ENCODE assay signal across 9 cellular contexts in the genomic region with DNA sequence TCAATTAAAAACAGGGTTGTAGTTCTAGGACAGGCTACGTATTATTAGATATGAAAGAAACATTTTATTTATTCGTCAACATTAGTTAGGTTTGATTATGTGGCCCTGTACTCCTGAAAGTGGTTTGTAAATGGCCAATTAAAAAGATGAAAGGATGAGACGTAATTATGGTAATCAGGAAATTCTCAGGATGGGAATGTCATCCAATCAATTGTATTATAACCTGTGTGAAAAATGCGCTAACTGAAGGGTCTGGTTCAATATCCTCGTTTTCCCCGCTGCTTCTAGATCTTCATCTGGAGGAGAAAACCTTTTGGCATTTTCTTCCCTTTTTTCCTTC. TPM values are rescaled to one million over a fixed set of nuclear protein-coding genes. Genes with fewer than 3 reads are reported as not detected.
A peak's percentile ranks its signal among the peaks of the same experiment; 100 is the strongest.
DNase-seq lines count a peak whose midpoint lies in the region; ATAC-seq, FAIRE-seq and TF ChIP-seq lines count a peak whose summit lies in the region.
"Had no signal": no experiment of that assay in that cellular context is flagged by ENCODE, and none has a peak within 500 bp of the region (broad histone marks: within the 10 kb centered on the region; RNA-seq: fewer than 3 reads in every experiment).

No MANE protein-coding gene starts in this region.

- H3K4me1 ChIP-seq in PC-9 (replicated peaks; ENCODE audit: insufficient read depth) (peaks cover 22% of the 10 kb centered on the region), endothelial cell of umbilical vein (ENCODE audit: control insufficient read depth, extremely low read depth, insufficient read depth, low read length) (peaks cover 31% of the 10 kb centered on the region), skeletal muscle tissue (ENCODE audit: control insufficient read depth in 3 of 3, insufficient read depth in 3 of 3, low read length in 3 of 3) (peaks cover 3 to 23% (median 12%) of the 10 kb centered on the region in 3 donors), left lung (peaks cover 21 to 39% of the 10 kb centered on the region in 2 donors), lower lobe of right lung (peaks cover 29% of the 10 kb centered on the region)

- H3K4me3 ChIP-seq in PC-9, result no peak overlapping the region; the same call in 1 of the 2 replicates
- no peak overlapping the region for H3K4me3 ChIP-seq in endothelial cell of umbilical vein (replicated peaks in 1 of 3; ENCODE audit: insufficient read depth in 1 of 3, low read depth in 1 of 3, low read length in 3 of 3)
- peak overlapping the region in 2 of 3 donors; percentile 77 to 94 for H3K4me3 ChIP-seq in skeletal muscle tissue (ENCODE audit: low read length in 3 of 3)
- peak overlapping the region in 1 of 2 donors; percentile 73 for H3K4me3 ChIP-seq in left lung
- no peak overlapping the region for H3K4me3 ChIP-seq in lower lobe of right lung

- no TSS peak for BruUV-seq in PC-9 (replicated peaks; lab: Mats Ljungman, UMichigan)
- BruUV-seq in endothelial cell of umbilical vein (replicated peaks; lab: Mats Ljungman, UMichigan), result no TSS peak

- no peak for TF ChIP-seq POLR2A in endothelial cell of umbilical vein (IDR thresholded peaks at IDR 0.05; ENCODE audit: low read depth, low read length)

- ATAC-seq in left lung, result no peak
- ATAC-seq in lower lobe of right lung, result no peak
- ATAC-seq in GM18519 (IDR thresholded peaks at IDR 0.05; ENCODE audit: low FRiP score, unreplicated experiment), result no peak

- no peak overlapping the region for H2AFZ ChIP-seq in PC-9
- H2AFZ ChIP-seq in endothelial cell of umbilical vein (ENCODE audit: low read depth, low read length), result peak overlapping the region; percentile 2

- TF ChIP-seq CTCF in PC-9 (conservative IDR thresholded peaks at IDR 0.05), result no peak
- no peak for TF ChIP-seq CTCF in endothelial cell of umbilical vein (IDR thresholded peaks at IDR 0.05; ENCODE audit: extremely low read depth in 1 of 2, insufficient read depth in 1 of 2, low read depth in 1 of 2, low read length in 2 of 2)
- no peak for TF ChIP-seq CTCF in left lung (IDR thresholded peaks at IDR 0.05)
- TF ChIP-seq CTCF in lower lobe of right lung (IDR thresholded peaks at IDR 0.05), result no peak

- CTCF ChIA-PET in activated naive CD4-positive, alpha-beta T cell treated with anti-CD3 and anti-CD28 coated beads for 36 hours (lab: Charles Lee), result no interaction called here
- CTCF ChIA-PET in PC-9 (lab: Charles Lee) (no interaction called here), endothelial cell of umbilical vein (lab: Charles Lee) (no interaction called here)

- H3F3A ChIP-seq in PC-9 (ENCODE audit: insufficient read depth, low read depth), result peaks cover 46% of the 10 kb centered on the region

- peaks cover 5% of the 10 kb centered on the region; the same call in 1 of the 2 replicates for H3K9me3 ChIP-seq in PC-9 (ENCODE audit: insufficient read depth, low read depth)
- H3K9me3 ChIP-seq in endothelial cell of umbilical vein (replicated peaks; ENCODE audit: control insufficient read depth, insufficient read depth, low read length), result no peaks in the 10 kb centered on the region
- no peaks in the 10 kb centered on the region for H3K9me3 ChIP-seq in skeletal muscle tissue (ENCODE audit: control insufficient read depth in 3 of 3, low read length in 3 of 3)
- no peaks in the 10 kb centered on the region for H3K9me3 ChIP-seq in left lung
- no peaks in the 10 kb centered on the region for H3K9me3 ChIP-seq in lower lobe of right lung
- H3K9me3 ChIP-seq: ascending aorta had no signal

- intact Hi-C loops in activated naive CD4-positive, alpha-beta T cell treated with anti-CD3 and anti-CD28 coated beads for 36 hours (cut with micrococcal nuclease), result loop anchor here (1.0 to 5.0 kb wide), 7 partner anchors 32 to 1560 kb away; partner anchors contain the start of genes ACAA2, CFAP53, CXXC1 and DYM
- intact Hi-C loops in PC-9 (cut with micrococcal nuclease; ENCODE audit: unreplicated experiment), result no loop called here
- intact Hi-C loops in endothelial cell of umbilical vein (cut with micrococcal nuclease), result loop anchor here (1.0 to 5.0 kb wide), 3 partner anchors 16 to 790 kb away; partner anchors contain the start of genes DYM and MBD1
- intact Hi-C loops in left lung (cut with DNase I), result no loop called here
- intact Hi-C loops in lower lobe of right lung (cut with DNase I), result no loop called here

- H3K9me2 ChIP-seq in PC-9 (ENCODE audit: insufficient read depth), result no peaks in the 10 kb centered on the region

- POLR2A ChIA-PET in PC-9 (lab: Charles Lee; ENCODE audit: unreplicated experiment), result interaction anchor here (0.6 kb wide), 1 partner anchor 232 kb away, joined by 3 read pairs; no protein-coding TSS in a partner anchor
- POLR2A ChIA-PET in endothelial cell of umbilical vein (lab: Charles Lee), result no interaction called here

- H3K27ac Mint-ChIP-seq in activated naive CD4-positive, alpha-beta T cell treated with anti-CD3 and anti-CD28 coated beads for 36 hours, result no peak overlapping the region

- H3K36me3 Mint-ChIP-seq in activated naive CD4-positive, alpha-beta T cell treated with anti-CD3 and anti-CD28 coated beads for 36 hours (ENCODE audit: low read depth), result peaks cover 44% of the 10 kb centered on the region

- no peaks in the 10 kb centered on the region for H3K9me1 ChIP-seq in endothelial cell of umbilical vein (replicated peaks; ENCODE audit: control insufficient read depth, extremely low read depth, insufficient read depth, low read length)

- peak overlapping the region; percentile 100 for H3K4me3 Mint-ChIP-seq in activated naive CD4-positive, alpha-beta T cell treated with anti-CD3 and anti-CD28 coated beads for 36 hours

- no peak overlapping the region for H3K27ac ChIP-seq in PC-9
- H3K27ac ChIP-seq in endothelial cell of umbilical vein (ENCODE audit: insufficient read depth, low read depth, low read length), result no peak overlapping the region
- H3K27ac ChIP-seq in skeletal muscle tissue (ENCODE audit: low read depth, low read length), result peak overlapping the region; percentile 90
- peak overlapping the region in 1 of 2 donors; percentile 93 for H3K27ac ChIP-seq in left lung
- no peak overlapping the region for H3K27ac ChIP-seq in lower lobe of right lung

- dilution Hi-C loops in endothelial cell of umbilical vein (cut with MboI; ENCODE audit: extremely low pct_ligation_motif_present, low sequenced_read_pairs), result no loop called here

- no peak for FAIRE-seq in endothelial cell of umbilical vein (lab: Jason Lieb, UNC)

- H3K27me3 Mint-ChIP-seq in activated naive CD4-positive, alpha-beta T cell treated with anti-CD3 and anti-CD28 coated beads for 36 hours (ENCODE audit: low read depth), result no peaks in the 10 kb centered on the region

- peaks cover 41% of the 10 kb centered on the region for H3K4me1 Mint-ChIP-seq in activated naive CD4-positive, alpha-beta T cell treated with anti-CD3 and anti-CD28 coated beads for 36 hours (ENCODE audit: low read depth)

- no peak for DNase-seq in activated naive CD4-positive, alpha-beta T cell treated with anti-CD3 and anti-CD28 coated beads for 36 hours
- no peak for DNase-seq in activated naive CD4-positive, alpha-beta T cell (lab: John Stamatoyannopoulos, UW)
- DNase-seq in PC-9 (no peak), endothelial cell of umbilical vein (ENCODE audit: low read depth, low spot score) (no peak), left lung (no peak), lower lobe of right lung (no peak)

- H3K27me3 ChIP-seq in PC-9 (ENCODE audit: insufficient read depth, low read depth) (no peaks in the 10 kb centered on the region), endothelial cell of umbilical vein (ENCODE audit: control insufficient read depth in 2 of 2, insufficient read depth in 2 of 2, low read length in 2 of 2) (no peaks in the 10 kb centered on the region), skeletal muscle tissue (ENCODE audit: control insufficient read depth in 3 of 3, insufficient read depth in 3 of 3, low read length in 3 of 3) (no peaks in the 10 kb centered on the region), left lung (no peaks in the 10 kb centered on the region), lower lobe of right lung (ENCODE audit: low read depth) (no peaks in the 10 kb centered on the region)
- H3K27me3 ChIP-seq: ascending aorta had no signal

- peaks cover 30% of the 10 kb centered on the region for H3K36me3 ChIP-seq in PC-9 (ENCODE audit: low read depth)
- peaks cover 6 to 10% of the 10 kb centered on the region in 2 experiments for H3K36me3 ChIP-seq in endothelial cell of umbilical vein (ENCODE audit: control insufficient read depth in 2 of 2, extremely low read depth in 1 of 2, insufficient read depth in 2 of 2, low read length in 2 of 2)
- peaks cover 11 to 33% (median 30%) of the 10 kb centered on the region in 3 donors for H3K36me3 ChIP-seq in skeletal muscle tissue (ENCODE audit: control insufficient read depth in 3 of 3, insufficient read depth in 3 of 3, low read length in 3 of 3)
- H3K36me3 ChIP-seq in left lung, result peaks cover 7 to 37% of the 10 kb centered on the region in 2 donors
- H3K36me3 ChIP-seq in lower lobe of right lung, result peaks cover 38% of the 10 kb centered on the region

- H3K4me2 ChIP-seq in PC-9 (peak overlapping the region; percentile 49), endothelial cell of umbilical vein (ENCODE audit: insufficient read depth, low read length) (no peak overlapping the region)

- no peaks in the 10 kb centered on the region for H3K9me3 Mint-ChIP-seq in activated naive CD4-positive, alpha-beta T cell treated with anti-CD3 and anti-CD28 coated beads for 36 hours

- H3K79me2 ChIP-seq in PC-9 (ENCODE audit: low read depth) (peaks cover 32% of the 10 kb centered on the region), endothelial cell of umbilical vein (ENCODE audit: control insufficient read depth, insufficient read depth, low read length) (peaks cover 28% of the 10 kb centered on the region)

- no peak overlapping the region for H3K9ac ChIP-seq in endothelial cell of umbilical vein (replicated peaks; ENCODE audit: extremely low read depth, insufficient read depth, low read length)
- H3K9ac ChIP-seq in skeletal muscle tissue (ENCODE audit: low read depth in 1 of 3, low read length in 3 of 3), result peak overlapping the region in 1 of 3 donors; percentile 96

- H4K20me1 ChIP-seq in PC-9 (ENCODE audit: insufficient read depth) (peaks cover 18% of the 10 kb centered on the region; the same call in 1 of the 2 replicates), endothelial cell of umbilical vein (replicated peaks; ENCODE audit: control insufficient read depth, extremely low read depth, insufficient read depth, low read length) (no peaks in the 10 kb centered on the region)

RNA-seq across cellular contexts. Expression of gene RPL17, which starts 0.4 kb away (rescaled TPM):
- total RNA-seq in activated naive CD4-positive, alpha-beta T cell treated with anti-CD3 and anti-CD28 coated beads for 36 hours, result 1,000 to 10,000 TPM; 2,807 to 2,916 TPM
- total RNA-seq in PC-9 (2021) (1,187 and 1,243 TPM in 2 replicates), endothelial cell of umbilical vein (1,808 and 1,822 TPM in 2 replicates), skeletal muscle tissue (1,271 TPM), left lung (1,000 to 10,000 TPM; 1,308 to 1,365 TPM), lower lobe of right lung (1,194 TPM)
- 2,510 and 3,284 TPM in 2 replicates for polyA plus RNA-seq in endothelial cell of umbilical vein
- 4,832 and 5,046 TPM in 2 replicates for polyA plus RNA-seq in endothelial cell of umbilical vein (2011; cell fraction: cytosol; rRNA removed)
- 1,295 and 1,487 TPM in 2 replicates for polyA plus RNA-seq in endothelial cell of umbilical vein (2011; cell fraction: nucleus; rRNA removed)
- polyA plus RNA-seq in endothelial cell of umbilical vein (2012), result 3,722 and 3,858 TPM in 2 replicates
- 915 and 991 TPM in 2 replicates for polyA minus RNA-seq in endothelial cell of umbilical vein
- polyA minus RNA-seq in endothelial cell of umbilical vein (2011; cell fraction: cytosol; rRNA and poly(A)+ RNA removed), result 476 TPM
- polyA minus RNA-seq in endothelial cell of umbilical vein (2011; cell fraction: nucleus; rRNA and poly(A)+ RNA removed), result 210 and 272 TPM in 2 replicates

RNA-seq across cellular contexts. Expression of gene C18orf32, which starts 5.6 kb away (rescaled TPM):
- total RNA-seq in activated naive CD4-positive, alpha-beta T cell treated with anti-CD3 and anti-CD28 coated beads for 36 hours, result 10 to 100 TPM; 24.1 to 26.6 TPM
- total RNA-seq in PC-9 (2021) (11.3 and 19.2 TPM in 2 replicates), endothelial cell of umbilical vein (27.4 and 28.4 TPM in 2 replicates), skeletal muscle tissue (4.7 TPM), left lung (10 to 100 TPM; 65.2 to 78.6 TPM), lower lobe of right lung (60.6 TPM)
- 18.7 and 20.4 TPM in 2 replicates for polyA plus RNA-seq in endothelial cell of umbilical vein
- polyA plus RNA-seq in endothelial cell of umbilical vein (2011; cell fraction: cytosol; rRNA removed), result 20.2 and 27.0 TPM in 2 replicates
- polyA plus RNA-seq in endothelial cell of umbilical vein (2011; cell fraction: nucleus; rRNA removed), result 10.1 and 11.5 TPM in 2 replicates
- 17.8 and 20.8 TPM in 2 replicates for polyA plus RNA-seq in endothelial cell of umbilical vein (2012)
- polyA minus RNA-seq in endothelial cell of umbilical vein, result 3.4 and 4.1 TPM in 2 replicates
- polyA minus RNA-seq in endothelial cell of umbilical vein (2011; cell fraction: cytosol; rRNA and poly(A)+ RNA removed), result 5.7 TPM
- polyA minus RNA-seq in endothelial cell of umbilical vein (2011; cell fraction: nucleus; rRNA and poly(A)+ RNA removed), result 2.9 and 4.8 TPM in 2 replicates

RNA-seq across cellular contexts. Expression of gene DYM, which starts 32.2 kb away (rescaled TPM):
- 10 to 100 TPM; 60.2 to 61.2 TPM for total RNA-seq in activated naive CD4-positive, alpha-beta T cell treated with anti-CD3 and anti-CD28 coated beads for 36 hours
- total RNA-seq in PC-9 (2021), result 28.0 and 40.8 TPM in 2 replicates
- total RNA-seq in endothelial cell of umbilical vein, result 53.2 and 57.4 TPM in 2 replicates
- 21.9 and 26.4 TPM in 2 replicates for polyA plus RNA-seq in endothelial cell of umbilical vein
- polyA plus RNA-seq in endothelial cell of umbilical vein (2011; cell fraction: cytosol; rRNA removed), result 20.6 and 27.6 TPM in 2 replicates
- 20.8 and 22.8 TPM in 2 replicates for polyA plus RNA-seq in endothelial cell of umbilical vein (2011; cell fraction: nucleus; rRNA removed)
- 29.9 and 40.9 TPM in 2 replicates for polyA plus RNA-seq in endothelial cell of umbilical vein (2012)
- polyA minus RNA-seq in endothelial cell of umbilical vein, result 124 TPM in 2 replicates
- 56.4 TPM for polyA minus RNA-seq in endothelial cell of umbilical vein (2011; cell fraction: cytosol; rRNA and poly(A)+ RNA removed)
- 211 and 218 TPM in 2 replicates for polyA minus RNA-seq in endothelial cell of umbilical vein (2011; cell fraction: nucleus; rRNA and poly(A)+ RNA removed)
- total RNA-seq in skeletal muscle tissue, result 49.1 TPM
- total RNA-seq in left lung, result 10 to 100 TPM; 55.0 to 64.2 TPM
- total RNA-seq in lower lobe of right lung, result 64.5 TPM

Comparison
In these comparisons a context has a peak if more than half of its experiments do, and no peak if none do; other contexts are left out.
1. H3K4me3 ChIP-seq: peak in skeletal muscle tissue (2 of 3); none in PC-9 (single experiment), endothelial cell of umbilical vein (0 of 3) and lower lobe of right lung (single experiment).
2. intact Hi-C loops: an anchor here in activated naive CD4-positive, alpha-beta T cell treated with anti-CD3 and anti-CD28 coated beads for 36 hours (1.0 to 5.0 kb wide) and endothelial cell of umbilical vein (1.0 to 5.0 kb wide); none called in PC-9, left lung and lower lobe of right lung.